ENCODE assay signal across 9 cellular contexts in the genomic region with DNA sequence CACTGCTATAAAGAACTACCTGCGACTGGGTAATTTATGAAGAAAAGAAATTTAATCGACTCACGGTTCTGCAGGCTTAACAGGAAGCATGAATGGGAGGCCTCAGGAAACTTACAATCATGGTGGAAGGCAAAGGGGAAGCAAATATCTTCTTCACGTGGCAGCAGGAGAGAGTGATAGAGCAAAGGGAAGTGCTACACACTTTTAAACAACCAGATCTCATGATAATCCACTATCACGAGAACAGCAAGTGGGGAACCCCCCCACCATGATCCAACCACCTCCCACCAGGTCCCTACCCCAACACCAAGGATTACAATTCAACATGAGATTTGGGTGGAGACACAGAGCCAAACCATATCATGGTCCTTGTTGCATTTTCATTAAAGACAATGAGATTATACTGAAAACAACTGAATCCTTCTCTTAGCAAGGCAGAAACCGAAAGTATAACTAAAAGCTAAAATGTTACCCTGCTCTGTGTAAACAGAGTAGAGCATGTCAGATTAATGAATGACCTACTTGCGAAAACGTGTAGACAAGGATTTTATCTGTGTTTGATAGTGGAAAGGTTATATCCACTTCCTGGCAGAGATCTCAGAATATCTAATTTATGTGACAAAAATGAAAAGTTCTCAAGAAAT.
A peak's percentile ranks its signal among the peaks of the same experiment; 100 is the strongest.
DNase-seq lines count a peak whose midpoint lies in the region; ATAC-seq and TF ChIP-seq lines count a peak whose summit lies in the region.
"Had no signal": no experiment of that assay in that cellular context is flagged by ENCODE, and none has a peak within 500 bp of the region (broad histone marks: within the 10 kb centered on the region; RNA-seq: fewer than 3 reads in every experiment).

No MANE protein-coding gene starts in this region.

- H3K27ac ChIP-seq in urinary bladder (ENCODE audit: low read depth): peak overlapping the region; percentile 23
- H3K27ac ChIP-seq in psoas muscle: no peak overlapping the region
- H3K27ac ChIP-seq: C4-2B had no signal

- CTCF ChIA-PET in activated naive CD4-positive, alpha-beta T cell treated with anti-CD3 and anti-CD28 coated beads for 36 hours (lab: Charles Lee): interaction anchor here (0.7 kb wide), 2 partner anchors 34 to 76 kb away, joined by 3 read pairs; no protein-coding TSS in a partner anchor

- no peaks in the 10 kb centered on the region for H3K36me3 Mint-ChIP-seq in activated naive CD4-positive, alpha-beta T cell treated with anti-CD3 and anti-CD28 coated beads for 36 hours (ENCODE audit: low read depth)
- no peaks in the 10 kb centered on the region for H3K36me3 Mint-ChIP-seq in endothelial cell (ENCODE audit: low read depth, unreplicated experiment)

- 53% methylated on average over 8 of the region's 8 CpGs for WGBS in urinary bladder
- 59 to 65% (median 61%) methylated on average over 8 of the region's 8 CpGs for WGBS in psoas muscle, 3 donors

- TF ChIP-seq CTCF in endothelial cell (IDR thresholded peaks at IDR 0.05; ENCODE audit: unreplicated experiment) (no peak), psoas muscle (IDR thresholded peaks at IDR 0.05) (no peak)

- H3K36me3 ChIP-seq in urinary bladder (ENCODE audit: insufficient read depth) (no peaks in the 10 kb centered on the region), psoas muscle (ENCODE audit: insufficient read depth in 1 of 2, low read depth in 1 of 2) (no peaks in the 10 kb centered on the region)

- no peaks in the 10 kb centered on the region for H3K9me3 Mint-ChIP-seq in activated naive CD4-positive, alpha-beta T cell treated with anti-CD3 and anti-CD28 coated beads for 36 hours
- H3K9me3 Mint-ChIP-seq in endothelial cell (ENCODE audit: unreplicated experiment): no peaks in the 10 kb centered on the region

- H3K4me1 ChIP-seq in urinary bladder (ENCODE audit: insufficient read depth): no peaks in the 10 kb centered on the region
- H3K4me1 ChIP-seq in psoas muscle: no peaks in the 10 kb centered on the region

- peaks cover 8% of the 10 kb centered on the region for H3K27me3 Mint-ChIP-seq in activated naive CD4-positive, alpha-beta T cell treated with anti-CD3 and anti-CD28 coated beads for 36 hours (ENCODE audit: low read depth)
- H3K27me3 Mint-ChIP-seq in endothelial cell (ENCODE audit: unreplicated experiment): peaks cover 2% of the 10 kb centered on the region

- peaks cover 5% of the 10 kb centered on the region for H3K4me1 Mint-ChIP-seq in activated naive CD4-positive, alpha-beta T cell treated with anti-CD3 and anti-CD28 coated beads for 36 hours (ENCODE audit: low read depth)
- H3K4me1 Mint-ChIP-seq in endothelial cell (ENCODE audit: unreplicated experiment): peaks cover 19% of the 10 kb centered on the region

- H3K4me3 Mint-ChIP-seq in activated naive CD4-positive, alpha-beta T cell treated with anti-CD3 and anti-CD28 coated beads for 36 hours: no peak overlapping the region
- no peak overlapping the region for H3K4me3 Mint-ChIP-seq in endothelial cell (ENCODE audit: unreplicated experiment)

- DNase-seq in activated naive CD4-positive, alpha-beta T cell treated with anti-CD3 and anti-CD28 coated beads for 36 hours: no peak
- no peak for DNase-seq in activated naive CD4-positive, alpha-beta T cell treated with Interleukin-2 at 50 U/mL for 16 hours
- no peak for DNase-seq in endothelial cell (ENCODE audit: low spot score)
- DNase-seq in NCI-H1930 (lab: John Stamatoyannopoulos, UW): no peak
- DNase-seq in COLO829 (ENCODE audit: low spot score): no peak
- no peak for DNase-seq in psoas muscle

- ATAC-seq in HG03439 (IDR thresholded peaks at IDR 0.05; ENCODE audit: unreplicated experiment): peak; percentile 61
- no peak for ATAC-seq in psoas muscle

- H3K9me3 ChIP-seq in psoas muscle: no peaks in the 10 kb centered on the region

- intact Hi-C loops in activated naive CD4-positive, alpha-beta T cell treated with anti-CD3 and anti-CD28 coated beads for 36 hours (cut with micrococcal nuclease): loop anchor here (10.0 kb wide), 1 partner anchor 58 kb away; no protein-coding TSS in a partner anchor
- intact Hi-C loops in psoas muscle (cut with DNase I): no loop called here

- H3K4me3 ChIP-seq in urinary bladder (ENCODE audit: low read depth, low read length) (no peak overlapping the region), psoas muscle (no peak overlapping the region)

- H3K27me3 ChIP-seq in psoas muscle (ENCODE audit: insufficient read depth in 3 of 3, low read length in 2 of 3): peaks cover 0 to 2% (median 0%) of the 10 kb centered on the region in 3 donors

- H3K27ac Mint-ChIP-seq in activated naive CD4-positive, alpha-beta T cell treated with anti-CD3 and anti-CD28 coated beads for 36 hours: peak overlapping the region; percentile 32
- peak overlapping the region; percentile 9 for H3K27ac Mint-ChIP-seq in endothelial cell (ENCODE audit: unreplicated experiment)
